In genomic region chr17:29140631-29141483, GRCh38 we compare ENCODE assay signal across 9 cellular contexts. TPM values are rescaled to one million over a fixed set of nuclear protein-coding genes. Genes with fewer than 3 reads are reported as not detected.
A peak's percentile ranks its signal among the peaks of the same experiment; 100 is the strongest.
DNase-seq lines count a peak whose midpoint lies in the region; ATAC-seq, FAIRE-seq and TF ChIP-seq lines count a peak whose summit lies in the region.
"Had no signal": no experiment of that assay in that cellular context is flagged by ENCODE, and none has a peak within 500 bp of the region (broad histone marks: within the 10 kb centered on the region; RNA-seq: fewer than 3 reads in every experiment).

No MANE protein-coding gene starts in this region.

- no peak for TF ChIP-seq EP300 in esophagus muscularis mucosa (IDR thresholded peaks at IDR 0.05)

- no peaks in the 10 kb centered on the region for H3K27me3 Mint-ChIP-seq in activated CD4-positive, alpha-beta T cell treated with anti-CD3 and anti-CD28 coated beads, Interleukin-2, amount 10 ng/mL, durations not matched to agents 7 days and 5 days

- peaks cover 70% of the 10 kb centered on the region for H3K4me1 Mint-ChIP-seq in activated CD4-positive, alpha-beta T cell treated with anti-CD3 and anti-CD28 coated beads, Interleukin-2, amount 10 ng/mL, durations not matched to agents 7 days and 5 days

- H3K4me1 ChIP-seq in esophagus muscularis mucosa = peaks cover 53 to 63% (median 59%) of the 10 kb centered on the region in 4 donors

- H3K9me3 Mint-ChIP-seq in activated CD4-positive, alpha-beta T cell treated with anti-CD3 and anti-CD28 coated beads, Interleukin-2, amount 10 ng/mL, durations not matched to agents 7 days and 5 days = no peaks in the 10 kb centered on the region

- peak overlapping the region; percentile 46 to 56 (median 48) for H3K4me3 ChIP-seq in esophagus muscularis mucosa

- CTCF ChIA-PET in activated CD4-positive, alpha-beta T cell treated with anti-CD3 and anti-CD28 coated beads, Interleukin-2, amount 10 ng/mL, durations not matched to agents 7 days and 5 days (lab: Charles Lee) = interaction anchor here (0.6 to 4.4 kb wide), 17 partner anchors 7 to 477 kb away, joined by 3 to 39 read pairs (median 3); partner anchors contain the start of gene MYO18A

- peak overlapping the region; percentile 92 for H3K27ac Mint-ChIP-seq in activated CD4-positive, alpha-beta T cell treated with anti-CD3 and anti-CD28 coated beads, Interleukin-2, amount 10 ng/mL, durations not matched to agents 7 days and 5 days

- FAIRE-seq in frontal cortex (lab: Jason Lieb, UNC) = no peak
- FAIRE-seq: islet of Langerhans had no signal

- WGBS in esophagus muscularis mucosa = 15% methylated on average over 9 of the region's 14 CpGs

- no peak for TF ChIP-seq CTCF in esophagus muscularis mucosa (IDR thresholded peaks at IDR 0.05)

- intact Hi-C loops in esophagus muscularis mucosa (cut with DNase I) = no loop called here

- DNase-seq in CMK (ENCODE audit: low read depth) (peak; percentile 34), Kasumi-1 (lab: John Stamatoyannopoulos, UW) (peak; percentile 84 to 91), esophagus muscularis mucosa (ENCODE audit: extremely low spot score) (no peak), pons (ENCODE audit: low spot score) (peak; percentile 80), frontal cortex (ENCODE audit: low spot score in 2 of 2) (no peak)
- DNase-seq in activated CD4-positive, alpha-beta T cell treated with anti-CD3 and anti-CD28 coated beads, Interleukin-2, amount 10 ng/mL, durations not matched to agents 7 days and 5 days = peak; percentile 66

- POLR2A ChIA-PET in activated CD4-positive, alpha-beta T cell treated with anti-CD3 and anti-CD28 coated beads, Interleukin-2, amount 10 ng/mL, durations not matched to agents 7 days and 5 days (lab: Charles Lee) = interaction anchor here (0.9 to 1.6 kb wide), 5 partner anchors 10 to 191 kb away, joined by 3 to 5 read pairs (median 4); partner anchors contain the start of genes NUFIP2 and PHF12

- H3K36me3 ChIP-seq in esophagus muscularis mucosa = peaks cover 0 to 9% (median under 1%) of the 10 kb centered on the region in 4 donors

- TF ChIP-seq POLR2A in esophagus muscularis mucosa (IDR thresholded peaks at IDR 0.05; ENCODE audit: low read depth) = no peak

- H3K27me3 ChIP-seq in esophagus muscularis mucosa = no peaks in the 10 kb centered on the region

- H3K9me3 ChIP-seq in esophagus muscularis mucosa = no peaks in the 10 kb centered on the region

- peak overlapping the region; percentile 87 for H3K4me3 Mint-ChIP-seq in activated CD4-positive, alpha-beta T cell treated with anti-CD3 and anti-CD28 coated beads, Interleukin-2, amount 10 ng/mL, durations not matched to agents 7 days and 5 days

- H3K36me3 Mint-ChIP-seq in activated CD4-positive, alpha-beta T cell treated with anti-CD3 and anti-CD28 coated beads, Interleukin-2, amount 10 ng/mL, durations not matched to agents 7 days and 5 days (ENCODE audit: low read depth) = peaks cover 15% of the 10 kb centered on the region

- H3K27ac ChIP-seq in esophagus muscularis mucosa (replicated peaks in 1 of 4) = peak overlapping the region; percentile 79 to 86 (median 80)

- ATAC-seq in HG02981 (IDR thresholded peaks at IDR 0.05; ENCODE audit: unreplicated experiment) (no peak), GM19035 (IDR thresholded peaks at IDR 0.05; ENCODE audit: unreplicated experiment) (no peak)

RNA-seq across cellular contexts. Expression of gene MYO18A, which starts 39.3 kb away (rescaled TPM):
- 100 to 1,000 TPM in 1 of 2 experiments, 10 to 100 TPM in 1; 82.2 to 101 TPM for total RNA-seq in activated CD4-positive, alpha-beta T cell treated with anti-CD3 and anti-CD28 coated beads, Interleukin-2, amount 10 ng/mL, durations not matched to agents 7 days and 5 days
- total RNA-seq in esophagus muscularis mucosa = 10 to 100 TPM; 46.7 to 82.7 (median 64.6) TPM
- 57.9 TPM for total RNA-seq in frontal cortex

Comparison
In these comparisons a context has a peak if more than half of its experiments do, and no peak if none do; other contexts are left out.
1. DNase-seq: peak in CMK (single experiment), Kasumi-1 (2 of 2), activated CD4-positive, alpha-beta T cell treated with anti-CD3 and anti-CD28 coated beads, Interleukin-2, amount 10 ng/mL, durations not matched to agents 7 days and 5 days (single experiment) and pons (single experiment); none in esophagus muscularis mucosa (single experiment) and frontal cortex (0 of 2).